In the genomic region with DNA sequence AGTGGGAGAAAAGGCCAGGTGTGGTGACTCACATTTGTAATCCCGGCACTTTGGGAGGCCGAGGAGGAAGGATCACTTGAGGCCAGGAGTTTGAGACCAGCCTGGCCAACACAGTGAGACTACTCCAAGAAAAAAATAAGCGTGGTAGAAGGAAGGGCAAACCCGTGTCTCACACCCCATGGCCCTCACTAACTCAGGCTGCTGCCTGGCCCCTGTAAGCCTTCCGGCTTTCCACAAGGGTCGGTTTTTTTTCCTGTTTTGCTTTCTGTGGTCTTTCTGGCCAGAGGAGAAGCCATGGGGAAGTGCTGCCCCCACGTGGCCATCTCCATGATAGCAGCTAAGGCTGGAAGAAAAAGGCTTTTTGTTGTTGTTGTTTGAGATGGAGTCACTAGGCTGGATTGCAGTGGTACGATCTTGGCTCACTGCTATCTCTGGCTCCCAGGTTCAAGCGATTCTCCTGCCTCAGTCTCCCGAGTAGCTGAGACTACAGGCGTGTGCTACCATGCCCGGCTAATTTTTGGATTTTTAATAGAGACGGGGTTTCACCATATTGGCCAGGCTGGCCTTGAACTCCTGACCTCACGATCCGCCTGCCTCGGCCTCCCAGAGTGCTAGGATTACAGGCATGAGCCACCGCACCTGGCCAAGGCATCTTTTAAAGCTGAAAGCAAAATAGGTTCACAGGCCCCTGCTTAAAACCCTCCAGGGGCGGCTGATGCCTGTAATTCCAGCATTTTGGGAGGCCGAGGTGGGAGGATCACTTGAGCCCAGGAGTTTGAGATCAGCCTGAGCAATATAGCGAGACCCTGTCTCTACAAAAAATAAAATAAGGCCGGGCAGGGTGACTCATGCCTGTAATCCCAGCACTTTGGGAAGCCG, we compare ENCODE assay signal across 8 cellular contexts. TPM values are rescaled to one million over a fixed set of nuclear protein-coding genes. Genes with fewer than 3 reads are reported as not detected.
A peak's percentile ranks its signal among the peaks of the same experiment; 100 is the strongest.
DNase-seq lines count a peak whose midpoint lies in the region; ATAC-seq lines count a peak whose summit lies in the region.

No MANE protein-coding gene starts in this region.

- H3K9me3 ChIP-seq in right cardiac atrium (ENCODE audit: control insufficient read depth, low read length), result no peaks in the 10 kb centered on the region

- no peaks in the 10 kb centered on the region for H3K4me1 ChIP-seq in right cardiac atrium (ENCODE audit: control insufficient read depth, insufficient read depth, low read length)

- WGBS in right cardiac atrium, result 39% methylated on average over 22 of the region's 22 CpGs

- H3K4me3 ChIP-seq in right cardiac atrium (ENCODE audit: low read length), result no peak overlapping the region

- peak; percentile 65 to 68 for ATAC-seq in right cardiac atrium
- peak; percentile 60 for ATAC-seq in sciatic nerve
- ATAC-seq in HG03432 (IDR thresholded peaks at IDR 0.05; ENCODE audit: unreplicated experiment), result no peak
- ATAC-seq in HG02885 (IDR thresholded peaks at IDR 0.05; ENCODE audit: poor library complexity, unreplicated experiment), result no peak

- DNase-seq in GDM1 (lab: John Stamatoyannopoulos, UW), result peak; percentile 76
- peak; percentile 48 for DNase-seq in NCI-H1048 (lab: John Stamatoyannopoulos, UW)
- peak; percentile 45 to 82 (median 70) for DNase-seq in T-helper 1 cell
- DNase-seq in amniotic stem cell (lab: John Stamatoyannopoulos, UW), result peak; percentile 6
- peak; percentile 73 to 92 (median 91) for DNase-seq in right cardiac atrium
- peak; percentile 91 for DNase-seq in sciatic nerve (ENCODE audit: low spot score)

- no peaks in the 10 kb centered on the region for H3K27me3 ChIP-seq in right cardiac atrium (ENCODE audit: control insufficient read depth, insufficient read depth)

- no peak overlapping the region for H3K27ac ChIP-seq in right cardiac atrium (ENCODE audit: low read length)

- intact Hi-C loops in right cardiac atrium (cut with DNase I), result loop anchor here (1.0 to 10.0 kb wide), 5 partner anchors 192 to 239 kb away; no protein-coding TSS in a partner anchor
- intact Hi-C loops in sciatic nerve (cut with DNase I), result loop anchor here (5.0 kb wide), 1 partner anchor 239 kb away; no protein-coding TSS in a partner anchor

RNA-seq across cellular contexts. Expression of gene ARHGEF18, which starts 7.5 kb away (rescaled TPM):
- total RNA-seq in right cardiac atrium (10 to 100 TPM in 3 of 4 donors, 1 to 10 TPM in 1; 9.4 to 13.3 (median 11.8) TPM), sciatic nerve (25.7 TPM)
- 7.6 TPM for polyA plus RNA-seq in right cardiac atrium

RNA-seq across cellular contexts. Expression of gene INSR, which starts 47.0 kb away (rescaled TPM):
- total RNA-seq in right cardiac atrium (10 to 100 TPM; 48.2 to 58.6 (median 55.8) TPM), sciatic nerve (62.6 TPM)
- polyA plus RNA-seq in right cardiac atrium, result 17.3 TPM

Comparison
In these comparisons a context has a peak if more than half of its experiments do, and no peak if none do; other contexts are left out.
1. DNase-seq: peak in every context shown above with its lines; median percentile 91 in right cardiac atrium; 91 in sciatic nerve; 76 in GDM1; 70 in T-helper 1 cell; 48 in NCI-H1048; 6 in amniotic stem cell.
2. ATAC-seq: peak in right cardiac atrium (2 of 2) and sciatic nerve (single experiment); none in HG03432 (single experiment) and HG02885 (single experiment).